23 cellular contexts compared by ENCODE assay signal in the genomic region with DNA sequence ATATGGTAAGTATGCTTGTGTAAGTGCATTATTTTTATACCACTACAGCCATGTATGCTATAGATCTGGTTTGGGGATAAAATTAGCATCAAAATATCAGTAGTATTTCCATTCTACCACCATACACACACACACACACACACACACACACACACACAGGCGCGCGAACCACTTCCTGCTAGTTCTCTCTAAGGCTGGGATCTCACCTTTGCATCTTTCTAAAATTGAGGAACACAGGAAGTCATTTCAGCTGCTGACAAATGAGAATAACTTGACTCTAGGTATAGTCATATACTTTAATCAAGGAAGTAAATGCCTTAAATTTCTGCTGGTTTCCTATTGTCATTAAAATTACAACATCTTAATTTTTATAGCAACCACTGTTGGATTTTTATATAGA.
A peak's percentile ranks its signal among the peaks of the same experiment; 100 is the strongest.
DNase-seq lines count a peak whose midpoint lies in the region; TF ChIP-seq lines count a peak whose summit lies in the region.
"Had no signal": no experiment of that assay in that cellular context is flagged by ENCODE, and none has a peak within 500 bp of the region (broad histone marks: within the 10 kb centered on the region; RNA-seq: fewer than 3 reads in every experiment).

No MANE protein-coding gene starts in this region.

- no peak overlapping the region for H3K4me3 ChIP-seq in CD4-positive, alpha-beta memory T cell (ENCODE audit: low read length in 2 of 2)
- H3K4me3 ChIP-seq in ovary (no peak overlapping the region), endodermal cell (ENCODE audit: low read length) (no peak overlapping the region)
- H3K4me3 ChIP-seq: cardiac muscle cell, lung, neural progenitor cell had no signal

- H3K4me1 ChIP-seq in CD4-positive, alpha-beta memory T cell (ENCODE audit: insufficient read depth, low read length): peaks cover 4% of the 10 kb centered on the region
- H3K4me1 ChIP-seq in ovary (ENCODE audit: insufficient read depth) (no peaks in the 10 kb centered on the region), endodermal cell (ENCODE audit: control insufficient read depth, insufficient read depth, low read length) (no peaks in the 10 kb centered on the region)
- H3K4me1 ChIP-seq: neural progenitor cell had no signal

- CTCF ChIA-PET in CD4-positive, alpha-beta memory T cell (lab: Charles Lee; ENCODE audit: partially characterized antibody): no interaction called here

- H3K9me3 Mint-ChIP-seq in activated CD4-positive, alpha-beta T cell treated with anti-CD3 and anti-CD28 coated beads, Interleukin-2, amount 10 ng/mL, durations not matched to agents 24 days and 14 days: no peaks in the 10 kb centered on the region
- H3K9me3 Mint-ChIP-seq in CD4-positive, alpha-beta memory T cell: no peaks in the 10 kb centered on the region
- H3K9me3 Mint-ChIP-seq in endodermal cell: no peaks in the 10 kb centered on the region
- H3K9me3 Mint-ChIP-seq: dendritic cell treated with granulocyte-macrophage colony-stimulating factor and Interleukin-4, amounts not matched to agents 40 ng/mL and 50 ng/mL, for 4 days; neural progenitor cell had no signal

- H3K27me3 ChIP-seq in CD4-positive, alpha-beta memory T cell (ENCODE audit: insufficient read depth, low read length): no peaks in the 10 kb centered on the region
- no peaks in the 10 kb centered on the region for H3K27me3 ChIP-seq in ovary
- no peaks in the 10 kb centered on the region for H3K27me3 ChIP-seq in endodermal cell (ENCODE audit: control insufficient read depth, insufficient read depth, low read length, poor library complexity, severe bottlenecking)
- H3K27me3 ChIP-seq: cardiac muscle cell, neural progenitor cell had no signal

- intact Hi-C loops in activated CD4-positive, alpha-beta T cell treated with anti-CD3 and anti-CD28 coated beads, Interleukin-2, amount 10 ng/mL, durations not matched to agents 24 days and 14 days (cut with micrococcal nuclease): no loop called here
- intact Hi-C loops in CD4-positive, alpha-beta memory T cell (cut with micrococcal nuclease): no loop called here
- intact Hi-C loops in ovary (cut with DNase I): no loop called here

- no peaks in the 10 kb centered on the region for H3K9me3 ChIP-seq in CD4-positive, alpha-beta memory T cell (ENCODE audit: control insufficient read depth in 1 of 2, low read length in 2 of 2)
- H3K9me3 ChIP-seq in ovary: no peaks in the 10 kb centered on the region
- H3K9me3 ChIP-seq in endodermal cell (ENCODE audit: control insufficient read depth, low read length): no peaks in the 10 kb centered on the region

- H3K27me3 Mint-ChIP-seq in activated CD4-positive, alpha-beta T cell treated with anti-CD3 and anti-CD28 coated beads, Interleukin-2, amount 10 ng/mL, durations not matched to agents 24 days and 14 days: no peaks in the 10 kb centered on the region
- no peaks in the 10 kb centered on the region for H3K27me3 Mint-ChIP-seq in CD4-positive, alpha-beta memory T cell
- no peaks in the 10 kb centered on the region for H3K27me3 Mint-ChIP-seq in endodermal cell (ENCODE audit: insufficient read depth)
- H3K27me3 Mint-ChIP-seq: dendritic cell treated with granulocyte-macrophage colony-stimulating factor and Interleukin-4, amounts not matched to agents 40 ng/mL and 50 ng/mL, for 4 days; progenitor cell of endocrine pancreas had no signal

- H3K9ac ChIP-seq in endodermal cell (ENCODE audit: extremely low read depth, low read length, poor library complexity, severe bottlenecking): no peak overlapping the region
- H3K9ac ChIP-seq: neural progenitor cell had no signal

- DNase-seq in activated CD4-positive, alpha-beta T cell treated with anti-CD3 and anti-CD28 coated beads, Interleukin-2, amount 10 ng/mL, durations not matched to agents 24 days and 14 days: peak; percentile 66
- DNase-seq in activated CD4-positive, alpha-beta T cell treated with anti-CD3 and anti-CD28 coated beads for 1 hour: no peak
- peak in 4 of 5 donors; percentile 7 to 30 (median 18) for DNase-seq in CD4-positive, alpha-beta memory T cell
- DNase-seq in T follicular helper cell (ENCODE audit: low read depth) (peak; percentile 16), OCI-M2 (lab: John Stamatoyannopoulos, UW; ENCODE audit: unreplicated experiment) (no peak), ovary (no peak), endodermal cell (no peak)
- DNase-seq in effector CD4-positive, alpha-beta T cell: peak; percentile 7
- DNase-seq: AML-193; anterior cingulate cortex; HCEC 1CT; Karpas-422; NCI-H1694; NCI-H524; SIG-M5; stimulated activated CD8-positive, alpha-beta memory T cell treated with anti-CD3 and anti-CD28 coated beads, Interleukin-4, amount 100 ng/mL, for 48 hours; SW 1271; trophoblast cell had no signal

- POLR2A ChIA-PET in CD4-positive, alpha-beta memory T cell (lab: Charles Lee; ENCODE audit: partially characterized antibody): no interaction called here

- no peaks in the 10 kb centered on the region for H3K36me3 ChIP-seq in CD4-positive, alpha-beta memory T cell (ENCODE audit: insufficient read depth, low read length)
- H3K36me3 ChIP-seq in ovary: no peaks in the 10 kb centered on the region
- H3K36me3 ChIP-seq in endodermal cell (ENCODE audit: control insufficient read depth, insufficient read depth, low read length): no peaks in the 10 kb centered on the region
- H3K36me3 ChIP-seq: cardiac muscle cell, neural progenitor cell had no signal

- no peak for TF ChIP-seq EP300 in ovary (IDR thresholded peaks at IDR 0.05)

- H3K27ac ChIP-seq in CD4-positive, alpha-beta memory T cell (ENCODE audit: low read depth, low read length): no peak overlapping the region
- H3K27ac ChIP-seq in ovary: no peak overlapping the region
- H3K27ac ChIP-seq in endodermal cell (ENCODE audit: low read depth, low read length): no peak overlapping the region
- H3K27ac ChIP-seq: cardiac muscle cell, neural progenitor cell had no signal

- H3K4me1 Mint-ChIP-seq in activated CD4-positive, alpha-beta T cell treated with anti-CD3 and anti-CD28 coated beads, Interleukin-2, amount 10 ng/mL, durations not matched to agents 24 days and 14 days: peaks cover 3% of the 10 kb centered on the region
- peaks cover 0 to 10% (median 5%) of the 10 kb centered on the region in 4 donors for H3K4me1 Mint-ChIP-seq in CD4-positive, alpha-beta memory T cell
- H3K4me1 Mint-ChIP-seq in endodermal cell: no peaks in the 10 kb centered on the region

- no peak overlapping the region for H3K27ac Mint-ChIP-seq in activated CD4-positive, alpha-beta T cell treated with anti-CD3 and anti-CD28 coated beads, Interleukin-2, amount 10 ng/mL, durations not matched to agents 24 days and 14 days
- peak overlapping the region in 3 of 7 donors; percentile 26 to 54 (median 53) for H3K27ac Mint-ChIP-seq in CD4-positive, alpha-beta memory T cell
- no peak overlapping the region for H3K27ac Mint-ChIP-seq in endodermal cell
- H3K27ac Mint-ChIP-seq: dendritic cell treated with granulocyte-macrophage colony-stimulating factor and Interleukin-4, amounts not matched to agents 40 ng/mL and 50 ng/mL, for 4 days; neural progenitor cell; progenitor cell of endocrine pancreas had no signal

- H3K36me3 Mint-ChIP-seq in activated CD4-positive, alpha-beta T cell treated with anti-CD3 and anti-CD28 coated beads, Interleukin-2, amount 10 ng/mL, durations not matched to agents 24 days and 14 days (ENCODE audit: low read depth): no peaks in the 10 kb centered on the region
- no peaks in the 10 kb centered on the region for H3K36me3 Mint-ChIP-seq in CD4-positive, alpha-beta memory T cell
- H3K36me3 Mint-ChIP-seq in endodermal cell (ENCODE audit: low read depth): no peaks in the 10 kb centered on the region
- H3K36me3 Mint-ChIP-seq: neural progenitor cell had no signal

- 68 to 90% (median 69%) methylated on average over 3 of the region's 3 CpGs for WGBS in ovary, 3 donors
- 79 to 80% methylated on average over 1 to 3 of the region's 3 CpGs for WGBS in endodermal cell (ENCODE audit: insufficient coverage in 1 of 2, insufficient read length in 1 of 2), 2 experiments

- no peak overlapping the region for H3K4me3 Mint-ChIP-seq in activated CD4-positive, alpha-beta T cell treated with anti-CD3 and anti-CD28 coated beads, Interleukin-2, amount 10 ng/mL, durations not matched to agents 24 days and 14 days
- peak overlapping the region in 1 of 8 donors; percentile 33 for H3K4me3 Mint-ChIP-seq in CD4-positive, alpha-beta memory T cell
- no peak overlapping the region for H3K4me3 Mint-ChIP-seq in endodermal cell
- H3K4me3 Mint-ChIP-seq: dendritic cell treated with granulocyte-macrophage colony-stimulating factor and Interleukin-4, amounts not matched to agents 40 ng/mL and 50 ng/mL, for 4 days; neural progenitor cell had no signal

- TF ChIP-seq CTCF in ovary (IDR thresholded peaks at IDR 0.05): no peak
- TF ChIP-seq CTCF in endodermal cell (conservative IDR thresholded peaks at IDR 0.05): no peak

- no peak for TF ChIP-seq POLR2A in ovary (IDR thresholded peaks at IDR 0.05)

Comparison
In these comparisons a context has a peak if more than half of its experiments do, and no peak if none do; other contexts are left out.
1. DNase-seq: peak in activated CD4-positive, alpha-beta T cell treated with anti-CD3 and anti-CD28 coated beads, Interleukin-2, amount 10 ng/mL, durations not matched to agents 24 days and 14 days (single experiment), CD4-positive, alpha-beta memory T cell (4 of 5), T follicular helper cell (single experiment) and effector CD4-positive, alpha-beta T cell (single experiment); none in activated CD4-positive, alpha-beta T cell treated with anti-CD3 and anti-CD28 coated beads for 1 hour (single experiment), OCI-M2 (single experiment), ovary (0 of 5) and endodermal cell (single experiment).